In the genomic region with DNA sequence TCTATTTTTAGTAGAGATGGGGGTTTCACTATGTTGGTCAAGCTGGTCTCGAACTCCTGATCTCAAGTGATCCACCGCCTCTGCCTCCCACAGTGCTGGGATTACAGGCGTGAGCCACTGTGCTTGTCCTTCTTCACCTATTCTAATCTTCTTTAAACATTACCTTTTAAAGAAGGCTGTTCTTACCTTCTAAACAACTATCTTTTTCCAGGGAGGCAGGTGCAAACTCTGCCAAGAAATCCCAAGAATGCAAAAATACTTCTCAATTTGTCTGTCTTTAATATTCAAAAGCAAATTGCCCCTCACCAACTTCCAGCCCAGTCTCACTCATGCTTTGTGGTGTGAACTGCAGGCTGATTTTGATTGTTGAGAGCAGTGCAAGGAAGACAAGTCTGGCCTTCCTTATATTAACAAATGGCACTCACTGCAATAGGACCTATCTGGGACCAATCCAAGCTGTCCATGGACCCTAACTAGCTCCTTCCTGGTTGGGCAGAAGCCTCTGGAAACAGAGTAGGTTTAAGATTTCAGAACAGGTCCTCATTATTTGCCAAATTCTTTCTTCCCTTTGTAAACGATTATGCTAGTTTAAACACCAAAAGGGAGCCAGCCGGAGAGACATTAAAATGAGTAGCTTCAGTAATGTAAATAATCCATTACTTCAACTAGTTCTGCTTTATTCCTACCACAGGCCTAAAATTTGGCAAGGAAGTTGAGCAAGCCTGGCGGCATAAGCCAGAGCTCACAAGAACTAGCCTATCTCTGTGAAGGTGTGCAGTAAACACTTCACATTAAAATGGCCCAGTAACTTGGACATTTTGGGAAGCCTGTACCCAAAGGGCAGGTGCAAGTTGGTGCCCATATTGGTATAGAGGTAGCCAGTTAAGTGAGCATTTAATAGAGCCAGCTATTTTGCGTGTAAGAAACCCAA, we compare ENCODE assay signal across 8 cellular contexts. TPM values are rescaled to one million over a fixed set of nuclear protein-coding genes. Genes with fewer than 3 reads are reported as not detected.
DNase-seq lines count a peak whose midpoint lies in the region; ATAC-seq and TF ChIP-seq lines count a peak whose summit lies in the region.

No MANE protein-coding gene starts in this region.

- H3K27ac ChIP-seq in thyroid gland = peak overlapping the region; percentile 92 to 96 (median 95)

- H3K36me3 ChIP-seq in thyroid gland = peaks cover 0 to 2% of the 10 kb centered on the region in 2 donors

- peak overlapping the region; percentile 62 to 91 (median 74) for H3K4me3 ChIP-seq in thyroid gland (replicated peaks in 1 of 3)

- peak; percentile 59 for DNase-seq in GF-D8 (lab: John Stamatoyannopoulos, UW)
- DNase-seq in NCI-H2029 treated with DMSO at 0.1 percent for 48 hours (lab: John Stamatoyannopoulos, UW) = peak; percentile 28
- peak; percentile 27 for DNase-seq in astrocyte of the hippocampus (ENCODE audit: low read depth, low spot score)
- peak; percentile 14 for DNase-seq in left kidney (ENCODE audit: low read depth, low spot score)
- peak in 1 of 2 donors; percentile 3 for DNase-seq in thyroid gland

- H3K4me1 ChIP-seq in thyroid gland = peaks cover 15 to 18% of the 10 kb centered on the region in 2 donors

- no peak for TF ChIP-seq CTCF in thyroid gland (IDR thresholded peaks at IDR 0.05)

- no peak for TF ChIP-seq POLR2A in thyroid gland (IDR thresholded peaks at IDR 0.05)

- WGBS in thyroid gland, 2 donors = 52 to 58% methylated on average over 7 of the region's 7 CpGs

- no peak for ATAC-seq in HG02571 (IDR thresholded peaks at IDR 0.05; ENCODE audit: unreplicated experiment)
- ATAC-seq in HG02981 (IDR thresholded peaks at IDR 0.05; ENCODE audit: unreplicated experiment) = no peak
- ATAC-seq in GM21390 (IDR thresholded peaks at IDR 0.05; ENCODE audit: unreplicated experiment) = no peak

- intact Hi-C loops in thyroid gland (cut with DNase I) = loop anchor here (5.0 kb wide), 1 partner anchor 210 kb away; the partner anchor contains the start of gene RBM39

- H3K27me3 ChIP-seq in thyroid gland = no peaks in the 10 kb centered on the region

- H3K9me3 ChIP-seq in thyroid gland = no peaks in the 10 kb centered on the region

RNA-seq across cellular contexts. Expression of gene SCAND1, which starts 1.6 kb away (rescaled TPM):
- 100 to 1,000 TPM in 3 of 4 donors, 10 to 100 TPM in 1; 88.4 to 182 (median 125) TPM for total RNA-seq in thyroid gland

RNA-seq across cellular contexts. Expression of gene CNBD2, which starts 15.6 kb away (rescaled TPM):
- 1 to 10 TPM; 3.0 to 4.5 (median 3.8) TPM for total RNA-seq in thyroid gland
